Comparison of ENCODE assay signal across 1 cellular context in genomic region chr1:206694551-206695124, GRCh38.
TF ChIP-seq lines count a peak whose summit lies in the region.

No MANE protein-coding gene starts in this region.

TF ChIP-seq in HepG2, 621 proteins besides CTCF, POLR2A, EP300 and RAD21 (continued from another document):
- TF ChIP-seq ZNF138 (CRISPR knock-in tag; IDR thresholded peaks at IDR 0.05; ENCODE audit: low read depth) (no peak), ZFP36L1 (CRISPR knock-in tag; IDR thresholded peaks at IDR 0.05) (no peak)
